ENCODE assay signal across 3 cellular contexts in genomic region chr11:122829371-122829770, GRCh38. TPM values are rescaled to one million over a fixed set of nuclear protein-coding genes. Genes with fewer than 3 reads are reported as not detected.
"Had no signal": no experiment of that assay in that cellular context is flagged by ENCODE, and none has a peak within 500 bp of the region (broad histone marks: within the 10 kb centered on the region; RNA-seq: fewer than 3 reads in every experiment).

No MANE protein-coding gene starts in this region.

RNA-seq across cellular contexts. Expression of gene CRTAM, which starts 8.9 kb away (rescaled TPM):
- total RNA-seq: K562, NCI-H460 had no signal
- polyA plus RNA-seq: K562, SK-N-SH had no signal

RNA-seq across cellular contexts. Expression of gene JHY, which starts 53.2 kb away (rescaled TPM):
- total RNA-seq: K562 had no signal
- polyA plus RNA-seq: K562 had no signal
